19 cellular contexts compared by ENCODE assay signal in the genomic region with DNA sequence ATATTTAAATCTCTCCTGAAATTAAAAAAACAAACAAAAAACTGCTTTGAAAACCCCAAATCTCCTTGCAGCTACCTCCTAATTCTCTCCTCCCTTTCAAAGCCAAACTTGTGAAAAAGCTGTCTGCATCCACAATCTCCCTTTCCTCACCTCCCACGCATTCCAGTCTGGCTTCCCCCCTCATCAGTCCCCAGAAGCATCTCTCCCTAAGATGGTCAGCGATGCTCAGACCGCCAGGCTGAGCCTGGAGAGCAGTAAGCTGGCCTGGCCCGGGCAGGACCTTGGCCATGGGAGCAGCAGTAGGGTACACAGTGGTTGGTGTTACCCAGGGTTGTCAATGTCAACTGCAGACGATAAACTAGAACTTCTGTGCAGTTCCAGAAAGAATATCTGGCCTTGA. TPM values are rescaled to one million over a fixed set of nuclear protein-coding genes. Genes with fewer than 3 reads are reported as not detected.
A peak's percentile ranks its signal among the peaks of the same experiment; 100 is the strongest.
DNase-seq lines count a peak whose midpoint lies in the region; ATAC-seq and TF ChIP-seq lines count a peak whose summit lies in the region.
"Had no signal": no experiment of that assay in that cellular context is flagged by ENCODE, and none has a peak within 500 bp of the region (broad histone marks: within the 10 kb centered on the region; RNA-seq: fewer than 3 reads in every experiment).

No MANE protein-coding gene starts in this region.

- H3K4me1 ChIP-seq in HEK293 (ENCODE audit: control insufficient read depth, insufficient read depth, low read length) (no peaks in the 10 kb centered on the region), heart right ventricle (peaks cover 0 to 40% (median 0%) of the 10 kb centered on the region in 9 donors)
- H3K4me1 ChIP-seq: BE2C had no signal

- no peak for DNase-seq in activated naive CD4-positive, alpha-beta T cell treated with anti-CD3 and anti-CD28 coated beads, Interleukin-2, amount 10 ng/mL, durations not matched to agents 7 days and 5 days
- DNase-seq in activated naive CD4-positive, alpha-beta T cell treated with anti-CD3 and anti-CD28 coated beads, Interleukin-2, amount 50 U/mL, for 72 hours (ENCODE audit: low spot score in 2 of 2): no peak
- peak; percentile 41 for DNase-seq in amniotic epithelial cell (ENCODE audit: low read depth)
- DNase-seq in neural crest cell (ENCODE audit: low read depth, low spot score): no peak
- DNase-seq in stimulated activated CD4-positive, alpha-beta T cell treated with anti-CD3 and anti-CD28 coated beads, Interleukin-1b, Interleukin-23, amount 100 ng/mL, for 48 hours: no peak
- no peak for DNase-seq in heart right ventricle
- DNase-seq: ACHN; BE2C; CD8-positive, alpha-beta T cell; DND-41; GF-D8; MG63; NCI-H1092 treated with DMSO at 0.1 percent for 48 hours; NCI-H1694 treated with DMSO at 0.1 percent for 48 hours; NCI-H446 had no signal

- intact Hi-C loops in heart right ventricle (cut with DNase I): no loop called here

- no peak overlapping the region for H3K4me3 ChIP-seq in HEK293 (ENCODE audit: low read depth, low read length)
- no peak overlapping the region for H3K4me3 ChIP-seq in heart right ventricle
- H3K4me3 ChIP-seq: MG63 had no signal

- WGBS in heart right ventricle, 2 donors: 64 to 80% methylated on average over 5 of the region's 5 CpGs

- peaks cover 12% of the 10 kb centered on the region for H3K36me3 Mint-ChIP-seq in activated naive CD4-positive, alpha-beta T cell treated with anti-CD3 and anti-CD28 coated beads, Interleukin-2, amount 10 ng/mL, durations not matched to agents 7 days and 5 days
- H3K36me3 Mint-ChIP-seq in activated naive CD4-positive, alpha-beta T cell treated with anti-CD3 and anti-CD28 coated beads, Interleukin-2, amount 50 U/mL, for 72 hours: no peaks in the 10 kb centered on the region
- no peaks in the 10 kb centered on the region for H3K36me3 Mint-ChIP-seq in neural crest cell (ENCODE audit: low read depth)
- H3K36me3 Mint-ChIP-seq: CD8-positive, alpha-beta T cell had no signal

- no peaks in the 10 kb centered on the region for H3K9me3 ChIP-seq in HEK293 (ENCODE audit: control insufficient read depth, insufficient read depth, low read depth, low read length)
- H3K9me3 ChIP-seq in heart right ventricle: peaks cover 0 to 9% (median 5%) of the 10 kb centered on the region in 11 donors
- H3K9me3 ChIP-seq: BE2C had no signal

- H3K27me3 ChIP-seq in heart right ventricle: no peaks in the 10 kb centered on the region
- H3K27me3 ChIP-seq: BE2C, MG63 had no signal

- H3K36me3 ChIP-seq in HEK293 (ENCODE audit: control insufficient read depth in 2 of 2, insufficient read depth in 1 of 2, low read length in 2 of 2) (no peaks in the 10 kb centered on the region), heart right ventricle (no peaks in the 10 kb centered on the region)
- H3K36me3 ChIP-seq: BE2C had no signal

- CTCF ChIA-PET in activated naive CD4-positive, alpha-beta T cell treated with anti-CD3 and anti-CD28 coated beads, Interleukin-2, amount 10 ng/mL, durations not matched to agents 7 days and 5 days (lab: Charles Lee): interaction anchor here (1.4 kb wide), 1 partner anchor 36 kb away, joined by 3 read pairs; no protein-coding TSS in a partner anchor
- CTCF ChIA-PET in HEK293 (lab: Yijun Ruan, JAX): interaction anchor here (1.0 kb wide), 1 partner anchor 9 kb away, joined by 3 read pairs; no protein-coding TSS in a partner anchor

- no peaks in the 10 kb centered on the region for H3K9me3 Mint-ChIP-seq in activated naive CD4-positive, alpha-beta T cell treated with anti-CD3 and anti-CD28 coated beads, Interleukin-2, amount 10 ng/mL, durations not matched to agents 7 days and 5 days
- no peaks in the 10 kb centered on the region for H3K9me3 Mint-ChIP-seq in activated naive CD4-positive, alpha-beta T cell treated with anti-CD3 and anti-CD28 coated beads, Interleukin-2, amount 50 U/mL, for 72 hours
- H3K9me3 Mint-ChIP-seq in neural crest cell: peaks cover 2% of the 10 kb centered on the region
- H3K9me3 Mint-ChIP-seq: CD8-positive, alpha-beta T cell had no signal

- peak overlapping the region; percentile 81 for H3K27ac Mint-ChIP-seq in activated naive CD4-positive, alpha-beta T cell treated with anti-CD3 and anti-CD28 coated beads, Interleukin-2, amount 10 ng/mL, durations not matched to agents 7 days and 5 days
- peak overlapping the region in 1 of 2 donors; percentile 3 for H3K27ac Mint-ChIP-seq in activated naive CD4-positive, alpha-beta T cell treated with anti-CD3 and anti-CD28 coated beads, Interleukin-2, amount 50 U/mL, for 72 hours
- H3K27ac Mint-ChIP-seq in neural crest cell (ENCODE audit: unreplicated experiment): peak overlapping the region; percentile 30
- H3K27ac Mint-ChIP-seq: CD8-positive, alpha-beta T cell had no signal

- TF ChIP-seq CTCF in HEK293 (tag by site-specific recombination; IDR thresholded peaks at IDR 0.05): no peak
- TF ChIP-seq CTCF in neural crest cell (conservative IDR thresholded peaks at IDR 0.05): no peak
- no peak for TF ChIP-seq CTCF in heart right ventricle (IDR thresholded peaks at IDR 0.05)

- peaks cover 61% of the 10 kb centered on the region for H3K4me1 Mint-ChIP-seq in activated naive CD4-positive, alpha-beta T cell treated with anti-CD3 and anti-CD28 coated beads, Interleukin-2, amount 10 ng/mL, durations not matched to agents 7 days and 5 days
- H3K4me1 Mint-ChIP-seq in neural crest cell: no peaks in the 10 kb centered on the region

- no peak overlapping the region for H3K4me3 Mint-ChIP-seq in activated naive CD4-positive, alpha-beta T cell treated with anti-CD3 and anti-CD28 coated beads, Interleukin-2, amount 10 ng/mL, durations not matched to agents 7 days and 5 days
- H3K4me3 Mint-ChIP-seq in neural crest cell: no peak overlapping the region
- H3K4me3 Mint-ChIP-seq: CD8-positive, alpha-beta T cell had no signal

- POLR2A ChIA-PET in HEK293 (lab: Yijun Ruan, JAX): interaction anchor here (1.1 kb wide), 1 partner anchor 33 kb away, joined by 3 read pairs; a partner anchor contains a TSS

- peaks cover 15% of the 10 kb centered on the region for H3K27me3 Mint-ChIP-seq in activated naive CD4-positive, alpha-beta T cell treated with anti-CD3 and anti-CD28 coated beads, Interleukin-2, amount 10 ng/mL, durations not matched to agents 7 days and 5 days
- no peaks in the 10 kb centered on the region for H3K27me3 Mint-ChIP-seq in neural crest cell (ENCODE audit: low read depth)

- H3K27ac ChIP-seq in HEK293 (ENCODE audit: extremely low read depth, low read depth, low read length) (no peak overlapping the region), heart right ventricle (no peak overlapping the region)
- H3K27ac ChIP-seq: KMS-11, RWPE1 had no signal

- ATAC-seq in activated naive CD4-positive, alpha-beta T cell treated with anti-CD3 and anti-CD28 coated beads, Interleukin-2, amount 50 U/mL, for 72 hours: no peak
- ATAC-seq in HG03095 (IDR thresholded peaks at IDR 0.05; ENCODE audit: unreplicated experiment): no peak
- ATAC-seq in heart right ventricle: no peak
- ATAC-seq: CD8-positive, alpha-beta T cell had no signal

TF ChIP-seq in HEK293, 187 proteins besides CTCF, POLR2A, EP300 and RAD21:
- TF ChIP-seq, protein P1, sequence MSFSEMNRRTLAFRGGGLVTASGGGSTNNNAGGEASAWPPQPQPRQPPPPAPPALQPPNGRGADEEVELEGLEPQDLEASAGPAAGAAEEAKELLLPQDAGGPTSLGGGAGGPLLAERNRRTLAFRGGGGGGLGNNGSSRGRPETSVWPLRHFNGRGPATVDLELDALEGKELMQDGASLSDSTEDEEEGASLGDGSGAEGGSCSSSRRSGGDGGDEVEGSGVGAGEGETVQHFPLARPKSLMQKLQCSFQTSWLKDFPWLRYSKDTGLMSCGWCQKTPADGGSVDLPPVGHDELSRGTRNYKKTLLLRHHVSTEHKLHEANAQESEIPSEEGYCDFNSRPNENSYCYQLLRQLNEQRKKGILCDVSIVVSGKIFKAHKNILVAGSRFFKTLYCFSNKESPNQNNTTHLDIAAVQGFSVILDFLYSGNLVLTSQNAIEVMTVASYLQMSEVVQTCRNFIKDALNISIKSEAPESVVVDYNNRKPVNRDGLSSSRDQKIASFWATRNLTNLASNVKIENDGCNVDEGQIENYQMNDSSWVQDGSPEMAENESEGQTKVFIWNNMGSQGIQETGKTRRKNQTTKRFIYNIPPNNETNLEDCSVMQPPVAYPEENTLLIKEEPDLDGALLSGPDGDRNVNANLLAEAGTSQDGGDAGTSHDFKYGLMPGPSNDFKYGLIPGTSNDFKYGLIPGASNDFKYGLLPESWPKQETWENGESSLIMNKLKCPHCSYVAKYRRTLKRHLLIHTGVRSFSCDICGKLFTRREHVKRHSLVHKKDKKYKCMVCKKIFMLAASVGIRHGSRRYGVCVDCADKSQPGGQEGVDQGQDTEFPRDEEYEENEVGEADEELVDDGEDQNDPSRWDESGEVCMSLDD (tag by site-specific recombination; IDR thresholded peaks at IDR 0.05): no peak
- TF ChIP-seq ZFHX2 (tag by site-specific recombination; conservative IDR thresholded peaks at IDR 0.05): peak; percentile 24; the same call in 1 of the 2 replicates

RNA-seq across cellular contexts. Expression of a gene that starts 32.9 kb away (rescaled TPM):
- total RNA-seq in activated naive CD4-positive, alpha-beta T cell treated with anti-CD3 and anti-CD28 coated beads, Interleukin-2, amount 50 U/mL, for 72 hours: 10 to 100 TPM; 71.9 to 79.6 TPM
- total RNA-seq in neural crest cell (44.8 and 47.8 TPM in 2 replicates), heart right ventricle (10 to 100 TPM in 4 of 10 donors, 1 to 10 TPM in 6; 3.5 to 35.0 (median 7.9) TPM)
- 10 to 100 TPM in 1 of 2 donors, 1 to 10 TPM in 1; 5.8 to 15.4 TPM for polyA plus RNA-seq in heart right ventricle
